Comparison of ENCODE assay signal across 21 cellular contexts in genomic region chr1:5507340-5507739, GRCh38.
DNase-seq lines count a peak whose midpoint lies in the region; ATAC-seq and TF ChIP-seq lines count a peak whose summit lies in the region.
"Had no signal": no experiment of that assay in that cellular context is flagged by ENCODE, and none has a peak within 500 bp of the region (broad histone marks: within the 10 kb centered on the region; RNA-seq: fewer than 3 reads in every experiment).

No MANE protein-coding gene starts in this region.

- no peaks in the 10 kb centered on the region for H3F3A ChIP-seq in neural progenitor cell (ENCODE audit: low read depth)

- H4K20me1 ChIP-seq in neural progenitor cell (ENCODE audit: low read depth) (no peaks in the 10 kb centered on the region), OCI-LY7 (ENCODE audit: insufficient read depth, low read length) (no peaks in the 10 kb centered on the region)

- peaks cover 5% of the 10 kb centered on the region for H3K27me3 ChIP-seq in neural progenitor cell

- DNase-seq in DMS153 (lab: John Stamatoyannopoulos, UW) (peak; percentile 54), NCI-H1105 treated with DMSO at 0.1 percent for 48 hours (lab: John Stamatoyannopoulos, UW) (peak; percentile 85), NCI-H345 treated with DMSO at 0.1 percent for 48 hours (lab: John Stamatoyannopoulos, UW; ENCODE audit: unreplicated experiment) (peak; percentile 78), neural progenitor cell (ENCODE audit: low spot score) (no peak), T1000 (lab: John Stamatoyannopoulos, UW) (no peak), OCI-LY7 (ENCODE audit: low spot score) (no peak)
- no peak for DNase-seq in activated T-cell treated with anti-CD3 and anti-CD28 coated beads, Interleukin-2, amount 50 U/mL, for 4 hours
- no peak for DNase-seq in activated CD8-positive, alpha-beta memory T cell treated with anti-CD3 and anti-CD28 coated beads, Interleukin-2, amount 10 ng/mL, durations not matched to agents 7 days and 5 days
- DNase-seq: CD8-positive, alpha-beta T cell; DND-41; H7; HFFc6; NCI-H146; NCI-H2081 treated with DMSO at 0.1 percent for 48 hours; NCI-H446; NCI-H82; PC-9; SW 1271; T-helper 2 cell had no signal

- H3K36me3 ChIP-seq in neural progenitor cell: no peaks in the 10 kb centered on the region
- H3K36me3 ChIP-seq in OCI-LY7 (ENCODE audit: insufficient read depth, low read length): no peaks in the 10 kb centered on the region
- H3K36me3 ChIP-seq: BLaER1 treated with 17β-estradiol and CSF1 and Interleukin-3, amounts not matched to agents 10 nM and 100 nM had no signal

- intact Hi-C loops in OCI-LY7 (cut with micrococcal nuclease; ENCODE audit: unreplicated experiment): no loop called here

- H3K79me2 ChIP-seq in neural progenitor cell (ENCODE audit: low read depth) (no peaks in the 10 kb centered on the region), OCI-LY7 (ENCODE audit: insufficient read depth, low read depth, low read length) (no peaks in the 10 kb centered on the region)

- no peak overlapping the region for H3K4me2 ChIP-seq in neural progenitor cell
- no peak overlapping the region for H3K4me2 ChIP-seq in OCI-LY7 (ENCODE audit: low read length)
- H3K4me2 ChIP-seq: BLaER1 treated with 17β-estradiol and CSF1 and Interleukin-3, amounts not matched to agents 10 nM and 100 nM; KMS-11; PC-9 had no signal

- no peak overlapping the region for H3K27ac Mint-ChIP-seq in neural progenitor cell
- H3K27ac Mint-ChIP-seq in activated CD8-positive, alpha-beta memory T cell treated with anti-CD3 and anti-CD28 coated beads, Interleukin-2, amount 10 ng/mL, durations not matched to agents 7 days and 5 days: no peak overlapping the region
- H3K27ac Mint-ChIP-seq: CD8-positive, alpha-beta T cell; HFFc6 had no signal

- H3K9me2 ChIP-seq in OCI-LY7 (ENCODE audit: insufficient read depth, low read length): no peaks in the 10 kb centered on the region

- POLR2A ChIA-PET in OCI-LY7 (lab: Charles Lee): no interaction called here

- H3K9me3 ChIP-seq in neural progenitor cell (ENCODE audit: low read depth) (no peaks in the 10 kb centered on the region), OCI-LY7 (ENCODE audit: low read length) (no peaks in the 10 kb centered on the region)
- H3K9me3 ChIP-seq: BLaER1 treated with 17β-estradiol and CSF1 and Interleukin-3, amounts not matched to agents 10 nM and 100 nM had no signal

- H3K4me1 ChIP-seq in neural progenitor cell (no peaks in the 10 kb centered on the region), OCI-LY7 (ENCODE audit: insufficient read depth, low read length, poor library complexity, severe bottlenecking) (no peaks in the 10 kb centered on the region)

- H3K27ac ChIP-seq in neural progenitor cell (no peak overlapping the region), OCI-LY7 (ENCODE audit: low read depth, low read length, poor library complexity, severe bottlenecking) (no peak overlapping the region)
- H3K27ac ChIP-seq: BLaER1 treated with 17β-estradiol and CSF1 and Interleukin-3, amounts not matched to agents 10 nM and 100 nM; KMS-11; PC-9 had no signal

- no peaks in the 10 kb centered on the region for H3K36me3 Mint-ChIP-seq in neural progenitor cell
- no peaks in the 10 kb centered on the region for H3K36me3 Mint-ChIP-seq in activated T-cell treated with anti-CD3 and anti-CD28 coated beads, Interleukin-2, amount 50 U/mL, for 4 hours (ENCODE audit: insufficient read depth)
- H3K36me3 Mint-ChIP-seq in activated CD8-positive, alpha-beta memory T cell treated with anti-CD3 and anti-CD28 coated beads, Interleukin-2, amount 10 ng/mL, durations not matched to agents 7 days and 5 days: no peaks in the 10 kb centered on the region
- H3K36me3 Mint-ChIP-seq: CD8-positive, alpha-beta T cell had no signal

- no TSS peak for BruUV-seq in OCI-LY7 (replicated peaks; lab: Mats Ljungman, UMichigan)

- H3K9me3 Mint-ChIP-seq in neural progenitor cell: no peaks in the 10 kb centered on the region
- H3K9me3 Mint-ChIP-seq in activated T-cell treated with anti-CD3 and anti-CD28 coated beads, Interleukin-2, amount 50 U/mL, for 4 hours: no peaks in the 10 kb centered on the region
- no peaks in the 10 kb centered on the region for H3K9me3 Mint-ChIP-seq in activated CD8-positive, alpha-beta memory T cell treated with anti-CD3 and anti-CD28 coated beads, Interleukin-2, amount 10 ng/mL, durations not matched to agents 7 days and 5 days (ENCODE audit: low read depth)
- H3K9me3 Mint-ChIP-seq: CD8-positive, alpha-beta T cell; HFFc6 had no signal

- TF ChIP-seq CTCF in neural progenitor cell (IDR thresholded peaks at IDR 0.05) (no peak), OCI-LY7 (conservative IDR thresholded peaks at IDR 0.05; ENCODE audit: low read length) (no peak)

- H3K9ac ChIP-seq in neural progenitor cell: no peak overlapping the region
- H3K9ac ChIP-seq: BLaER1 treated with 17β-estradiol and CSF1 and Interleukin-3, amounts not matched to agents 10 nM and 100 nM; KMS-11 had no signal

- peaks cover 15% of the 10 kb centered on the region for H3K27me3 Mint-ChIP-seq in neural progenitor cell (ENCODE audit: insufficient read depth, low read depth)
- peaks cover 1% of the 10 kb centered on the region for H3K27me3 Mint-ChIP-seq in activated T-cell treated with anti-CD3 and anti-CD28 coated beads, Interleukin-2, amount 50 U/mL, for 4 hours (ENCODE audit: low read depth)
- peaks cover 4% of the 10 kb centered on the region for H3K27me3 Mint-ChIP-seq in activated CD8-positive, alpha-beta memory T cell treated with anti-CD3 and anti-CD28 coated beads, Interleukin-2, amount 10 ng/mL, durations not matched to agents 7 days and 5 days

- peaks cover 20% of the 10 kb centered on the region for H3K4me1 Mint-ChIP-seq in neural progenitor cell
- peaks cover 2% of the 10 kb centered on the region for H3K4me1 Mint-ChIP-seq in activated T-cell treated with anti-CD3 and anti-CD28 coated beads, Interleukin-2, amount 50 U/mL, for 4 hours (ENCODE audit: low read depth)
- no peaks in the 10 kb centered on the region for H3K4me1 Mint-ChIP-seq in activated CD8-positive, alpha-beta memory T cell treated with anti-CD3 and anti-CD28 coated beads, Interleukin-2, amount 10 ng/mL, durations not matched to agents 7 days and 5 days

- H2AFZ ChIP-seq in neural progenitor cell (replicated peaks): no peak overlapping the region
- H2AFZ ChIP-seq in OCI-LY7 (ENCODE audit: low read length): no peak overlapping the region
- H2AFZ ChIP-seq: PC-9 had no signal

- ATAC-seq in activated T-cell treated with anti-CD3 and anti-CD28 coated beads, Interleukin-2, amount 50 U/mL, for 4 hours: no peak
- no peak for ATAC-seq in activated CD8-positive, alpha-beta memory T cell treated with anti-CD3 and anti-CD28 coated beads, Interleukin-2, amount 10 ng/mL, durations not matched to agents 7 days and 5 days
- ATAC-seq: CD8-positive, alpha-beta T cell had no signal

- CTCF ChIA-PET in activated CD8-positive, alpha-beta memory T cell treated with anti-CD3 and anti-CD28 coated beads, Interleukin-2, amount 10 ng/mL, durations not matched to agents 7 days and 5 days (lab: Charles Lee): interaction anchor here (1.0 kb wide), 1 partner anchor 222 kb away, joined by 3 read pairs; no protein-coding TSS in a partner anchor
- CTCF ChIA-PET in OCI-LY7 (lab: Charles Lee; ENCODE audit: unreplicated experiment): no interaction called here

- peak overlapping the region; percentile 48 for H3K4me3 Mint-ChIP-seq in neural progenitor cell
- no peak overlapping the region for H3K4me3 Mint-ChIP-seq in activated T-cell treated with anti-CD3 and anti-CD28 coated beads, Interleukin-2, amount 50 U/mL, for 4 hours
- no peak overlapping the region for H3K4me3 Mint-ChIP-seq in activated CD8-positive, alpha-beta memory T cell treated with anti-CD3 and anti-CD28 coated beads, Interleukin-2, amount 10 ng/mL, durations not matched to agents 7 days and 5 days
- H3K4me3 Mint-ChIP-seq: CD8-positive, alpha-beta T cell; HFFc6 had no signal

- H3K4me3 ChIP-seq in neural progenitor cell (no peak overlapping the region), OCI-LY7 (ENCODE audit: low read depth, low read length, poor library complexity, severe bottlenecking) (no peak overlapping the region)
- H3K4me3 ChIP-seq: BLaER1 treated with 17β-estradiol and CSF1 and Interleukin-3, amounts not matched to agents 10 nM and 100 nM; PC-9 had no signal

Comparison
In these comparisons a context has a peak if more than half of its experiments do, and no peak if none do; other contexts are left out.
1. DNase-seq: peak in DMS153 (single experiment), NCI-H1105 treated with DMSO at 0.1 percent for 48 hours (single experiment) and NCI-H345 treated with DMSO at 0.1 percent for 48 hours (single experiment); none in neural progenitor cell (single experiment), activated T-cell treated with anti-CD3 and anti-CD28 coated beads, Interleukin-2, amount 50 U/mL, for 4 hours (single experiment), T1000 (single experiment), activated CD8-positive, alpha-beta memory T cell treated with anti-CD3 and anti-CD28 coated beads, Interleukin-2, amount 10 ng/mL, durations not matched to agents 7 days and 5 days (single experiment) and OCI-LY7 (single experiment).